ENCODE assay signal across 1 cellular context in the genomic region with DNA sequence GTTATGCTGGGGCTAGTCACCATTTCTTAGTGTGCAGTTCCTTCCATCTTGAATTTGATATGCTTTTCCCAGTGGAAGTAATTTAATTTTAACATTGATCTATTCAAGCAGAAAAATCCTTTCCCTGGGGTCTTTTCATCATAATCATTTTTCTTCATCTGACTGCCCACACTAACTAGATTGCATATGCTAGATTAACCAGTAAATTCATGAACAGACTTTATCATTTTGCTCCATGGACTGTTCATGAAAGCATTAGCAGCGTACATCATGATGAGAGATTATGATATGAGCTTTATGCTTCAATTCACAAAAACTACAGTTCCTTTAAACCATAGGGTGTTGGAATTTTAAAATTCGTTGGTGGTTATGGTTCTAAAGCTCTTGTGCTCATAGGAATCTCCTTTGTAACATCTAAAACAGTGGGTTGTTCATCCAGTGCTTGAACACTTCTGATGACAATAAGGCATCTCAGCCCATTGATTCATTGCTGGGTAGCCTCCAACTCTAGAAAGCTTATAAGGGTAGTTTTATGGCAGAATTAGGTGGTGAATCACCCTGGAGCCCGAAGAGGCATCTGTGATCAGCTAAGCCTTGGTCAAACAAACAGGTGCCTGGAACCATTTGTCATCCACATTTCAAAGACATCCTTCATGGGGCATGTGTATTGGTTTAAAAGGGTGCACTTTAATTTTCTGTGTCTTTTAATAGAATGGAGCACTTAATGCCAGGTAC.
TF ChIP-seq lines count a peak whose summit lies in the region.

No MANE protein-coding gene starts in this region.

TF ChIP-seq in HCT116, 20 proteins besides CTCF, POLR2A, EP300 and RAD21 (continued from another document):
- TF ChIP-seq, protein P1, sequence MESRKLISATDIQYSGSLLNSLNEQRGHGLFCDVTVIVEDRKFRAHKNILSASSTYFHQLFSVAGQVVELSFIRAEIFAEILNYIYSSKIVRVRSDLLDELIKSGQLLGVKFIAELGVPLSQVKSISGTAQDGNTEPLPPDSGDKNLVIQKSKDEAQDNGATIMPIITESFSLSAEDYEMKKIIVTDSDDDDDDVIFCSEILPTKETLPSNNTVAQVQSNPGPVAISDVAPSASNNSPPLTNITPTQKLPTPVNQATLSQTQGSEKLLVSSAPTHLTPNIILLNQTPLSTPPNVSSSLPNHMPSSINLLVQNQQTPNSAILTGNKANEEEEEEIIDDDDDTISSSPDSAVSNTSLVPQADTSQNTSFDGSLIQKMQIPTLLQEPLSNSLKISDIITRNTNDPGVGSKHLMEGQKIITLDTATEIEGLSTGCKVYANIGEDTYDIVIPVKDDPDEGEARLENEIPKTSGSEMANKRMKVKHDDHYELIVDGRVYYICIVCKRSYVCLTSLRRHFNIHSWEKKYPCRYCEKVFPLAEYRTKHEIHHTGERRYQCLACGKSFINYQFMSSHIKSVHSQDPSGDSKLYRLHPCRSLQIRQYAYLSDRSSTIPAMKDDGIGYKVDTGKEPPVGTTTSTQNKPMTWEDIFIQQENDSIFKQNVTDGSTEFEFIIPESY (IDR thresholded peaks at IDR 0.05; ENCODE audit: extremely low read depth, insufficient replicate concordance, low read length), result no peak
- no peak for TF ChIP-seq EGR1 (IDR thresholded peaks at IDR 0.05; ENCODE audit: low read depth)
- TF ChIP-seq SP1 (IDR thresholded peaks at IDR 0.05; ENCODE audit: low read depth), result no peak
- TF ChIP-seq CBX3 (IDR thresholded peaks at IDR 0.05; ENCODE audit: low read depth), result no peak
- TF ChIP-seq TCF7L2 (IDR thresholded peaks at IDR 0.05; ENCODE audit: borderline replicate concordance, extremely low read depth, insufficient read depth, insufficient read length), result peak; percentile 94
- no peak for TF ChIP-seq ZFX (IDR thresholded peaks at IDR 0.05)
- no peak for TF ChIP-seq SIN3A (IDR thresholded peaks at IDR 0.05; ENCODE audit: low read depth)
